Comparison of ENCODE assay signal across 8 cellular contexts in genomic region chr2:69830906-69831241, GRCh38. TPM values are rescaled to one million over a fixed set of nuclear protein-coding genes. Genes with fewer than 3 reads are reported as not detected.
DNase-seq lines count a peak whose midpoint lies in the region; ATAC-seq and TF ChIP-seq lines count a peak whose summit lies in the region.
"Not testable (repeated sequence)": the region's sequence is repeated elsewhere in the genome, so short reads cannot be mapped to it uniquely, and the experiment has no call there.

No MANE protein-coding gene starts in this region.

- H2BK120ac ChIP-seq in H9 (ENCODE audit: low read depth, low read length, poor library complexity, severe bottlenecking): not testable (repeated sequence)

- BruUV-seq in A673 (replicated peaks; lab: Mats Ljungman, UMichigan): not testable (repeated sequence)
- TSS peak; percentile 32 for BruUV-seq in PC-9 (replicated peaks; lab: Mats Ljungman, UMichigan)

- not testable (repeated sequence) for H3K9me3 Mint-ChIP-seq in H9; activated T-cell treated with anti-CD3 and anti-CD28 coated beads, Interleukin-2, amount 50 U/mL, for 72 hours

- H3K79me2 ChIP-seq in H9 (ENCODE audit: insufficient read depth, low read length): not testable (repeated sequence)
- H3K79me2 ChIP-seq in PC-9 (ENCODE audit: low read depth): peaks cover 49% of the 10 kb centered on the region

- H2BK12ac ChIP-seq in H9 (ENCODE audit: insufficient read length, low read depth, low read length): not testable (repeated sequence)

- H4K8ac ChIP-seq in H9 (replicated peaks; ENCODE audit: insufficient read length, low read depth, low read length): not testable (repeated sequence)

- not testable (repeated sequence) for H2AK5ac ChIP-seq in H9 (ENCODE audit: insufficient read length, low read length)

- not testable (repeated sequence) for H2BK15ac ChIP-seq in H9 (ENCODE audit: low read depth, low read length)

- DNase-seq in A673 (ENCODE audit: low spot score); H9; PC-9; activated T-cell treated with anti-CD3 and anti-CD28 coated beads, Interleukin-2, amount 50 U/mL, for 72 hours; colonic mucosa; cardiac muscle cell (ENCODE audit: low read depth in 1 of 2, low spot score in 1 of 2): not testable (repeated sequence)

- POLR2A ChIA-PET in A673 (lab: Charles Lee; ENCODE audit: low non-redundant PET): not testable (repeated sequence)
- POLR2A ChIA-PET in PC-9 (lab: Charles Lee; ENCODE audit: unreplicated experiment): interaction anchor here (0.6 kb wide), 1 partner anchor 106 kb away, joined by 6 read pairs; no protein-coding TSS in a partner anchor

- not testable (repeated sequence) for H3K4me1 ChIP-seq in A673 (ENCODE audit: insufficient read depth, low read length, poor library complexity, severe bottlenecking); H9 (ENCODE audit: insufficient read depth, low read length); colonic mucosa; skeletal muscle satellite cell (ENCODE audit: control insufficient read depth, insufficient read depth, low read length)
- H3K4me1 ChIP-seq in PC-9 (replicated peaks; ENCODE audit: insufficient read depth) (peaks cover 22% of the 10 kb centered on the region), cardiac muscle cell (ENCODE audit: low read depth) (peaks cover 18% of the 10 kb centered on the region), muscle layer of duodenum (ENCODE audit: control insufficient read depth in 1 of 2, insufficient read depth in 2 of 2, low read length in 2 of 2) (peaks cover 0 to 19% of the 10 kb centered on the region in 2 donors)

- not testable (repeated sequence) for H3K79me1 ChIP-seq in H9 (ENCODE audit: insufficient read depth, low read depth, low read length, poor library complexity, severe bottlenecking)

- H2AFZ ChIP-seq in H9 (ENCODE audit: low read length); PC-9: not testable (repeated sequence)

- H4K91ac ChIP-seq in H9 (ENCODE audit: insufficient read length, low read depth, low read length): not testable (repeated sequence)

- peaks cover 19 to 22% of the 10 kb centered on the region in 2 experiments for H3K4me1 Mint-ChIP-seq in H9
- H3K4me1 Mint-ChIP-seq in activated T-cell treated with anti-CD3 and anti-CD28 coated beads, Interleukin-2, amount 50 U/mL, for 72 hours (ENCODE audit: low read depth): peaks cover 75% of the 10 kb centered on the region

- WGBS in H9 (ENCODE audit: extremely low coverage, insufficient read length, low lambda C conversion rate): no CpG with 5 or more reads among the region's 13 CpGs

- H3T11ph ChIP-seq in H9 (ENCODE audit: low read length): not testable (repeated sequence)

- H3K27me3 ChIP-seq in A673 (replicated peaks; ENCODE audit: insufficient read depth, low read depth, low read length, poor library complexity); H9 (ENCODE audit: insufficient read depth, low read length); PC-9 (ENCODE audit: insufficient read depth, low read depth); colonic mucosa; cardiac muscle cell; muscle layer of duodenum (ENCODE audit: low read depth, low read length); skeletal muscle satellite cell (ENCODE audit: control insufficient read depth, insufficient read depth, low read length): not testable (repeated sequence)

- not testable (repeated sequence) for H4K20me1 ChIP-seq in H9 (ENCODE audit: control insufficient read depth, insufficient read depth, insufficient read length); PC-9 (ENCODE audit: insufficient read depth)

- H3F3A ChIP-seq in PC-9 (ENCODE audit: insufficient read depth, low read depth): peaks cover 18% of the 10 kb centered on the region; the same call in 1 of the 2 replicates

- H3K27ac Mint-ChIP-seq in H9: not testable (repeated sequence)
- peak overlapping the region; percentile 87 for H3K27ac Mint-ChIP-seq in activated T-cell treated with anti-CD3 and anti-CD28 coated beads, Interleukin-2, amount 50 U/mL, for 72 hours

- not testable (repeated sequence) for H3K23me2 ChIP-seq in H9 (ENCODE audit: insufficient read length, low read depth, low read length, poor library complexity, severe bottlenecking)

- H3K23ac ChIP-seq in H9 (ENCODE audit: insufficient read length, low read depth, low read length): not testable (repeated sequence)

- H3K14ac ChIP-seq in H9 (ENCODE audit: insufficient read depth, low read length): not testable (repeated sequence)

- H3K36me3 ChIP-seq in A673 (ENCODE audit: insufficient read depth, low read length, poor library complexity, severe bottlenecking); PC-9 (ENCODE audit: low read depth); colonic mucosa; cardiac muscle cell; muscle layer of duodenum (ENCODE audit: control insufficient read depth in 1 of 2, insufficient read depth in 2 of 2, low read length in 2 of 2); skeletal muscle satellite cell (ENCODE audit: insufficient read depth, low read length): not testable (repeated sequence)

- not testable (repeated sequence) for H2BK20ac ChIP-seq in H9 (ENCODE audit: low read depth, low read length, poor library complexity, severe bottlenecking)

- not testable (repeated sequence) for TF ChIP-seq CTCF in A673 (conservative IDR thresholded peaks at IDR 0.05; ENCODE audit: low read depth, low read length); H9 (conservative IDR thresholded peaks at IDR 0.05); PC-9 (conservative IDR thresholded peaks at IDR 0.05); colonic mucosa (IDR thresholded peaks at IDR 0.05); cardiac muscle cell (IDR thresholded peaks at IDR 0.05; ENCODE audit: low read depth, low read length)

- intact Hi-C loops in A673 (cut with micrococcal nuclease; ENCODE audit: unreplicated experiment); PC-9 (cut with micrococcal nuclease; ENCODE audit: unreplicated experiment); colonic mucosa (cut with DNase I): not testable (repeated sequence)

- not testable (repeated sequence) for H3K27ac ChIP-seq in A673 (ENCODE audit: low read depth, low read length, poor library complexity, severe bottlenecking); H9 (ENCODE audit: insufficient read length, low read depth, low read length); PC-9; colonic mucosa; muscle layer of duodenum (ENCODE audit: low read length)
- peak overlapping the region; percentile 98 for H3K27ac ChIP-seq in cardiac muscle cell

- H3K36me3 Mint-ChIP-seq in H9 (ENCODE audit: insufficient read depth in 1 of 3, low read depth in 3 of 3): peaks cover 2 to 20% (median 12%) of the 10 kb centered on the region in 3 experiments; a peak in 4 of 7 replicates
- peaks cover 7 to 18% of the 10 kb centered on the region in 2 donors for H3K36me3 Mint-ChIP-seq in activated T-cell treated with anti-CD3 and anti-CD28 coated beads, Interleukin-2, amount 50 U/mL, for 72 hours (ENCODE audit: insufficient read depth in 2 of 2)

- not testable (repeated sequence) for ATAC-seq in activated T-cell treated with anti-CD3 and anti-CD28 coated beads, Interleukin-2, amount 50 U/mL, for 72 hours (replicated peaks in 1 of 2)

- H3K4me3 Mint-ChIP-seq in H9: peak overlapping the region; percentile 92 to 93
- peak overlapping the region; percentile 96 to 98 for H3K4me3 Mint-ChIP-seq in activated T-cell treated with anti-CD3 and anti-CD28 coated beads, Interleukin-2, amount 50 U/mL, for 72 hours

- H3K4me3 ChIP-seq in A673 (ENCODE audit: low read depth, low read length, poor library complexity, severe bottlenecking) (peak overlapping the region; percentile 90), PC-9 (peak overlapping the region; percentile 82; the same call in 1 of the 2 replicates), colonic mucosa (peak overlapping the region; percentile 94), cardiac muscle cell (peak overlapping the region; percentile 92), muscle layer of duodenum (ENCODE audit: low read depth in 1 of 2, low read length in 2 of 2) (peak overlapping the region; percentile 90 to 98), skeletal muscle satellite cell (ENCODE audit: low read length) (peak overlapping the region; percentile 85)

- not testable (repeated sequence) for H3K9ac ChIP-seq in H9 (ENCODE audit: extremely low read depth, insufficient read length, low read length)
- H3K9ac ChIP-seq in colonic mucosa (ENCODE audit: low read depth in 2 of 2, low read length in 2 of 2): peak overlapping the region in 1 of 2 donors; percentile 94
- H3K9ac ChIP-seq in skeletal muscle satellite cell (ENCODE audit: low read depth, low read length): peak overlapping the region; percentile 86

- H3K56ac ChIP-seq in H9 (ENCODE audit: insufficient read length, low read depth, low read length): not testable (repeated sequence)

- not testable (repeated sequence) for H3K4ac ChIP-seq in H9 (ENCODE audit: low read depth, low read length)

- H3K4me2 ChIP-seq in H9 (ENCODE audit: insufficient read depth, insufficient read length, low read length) (peak overlapping the region; percentile 61), PC-9 (peak overlapping the region; percentile 85), skeletal muscle satellite cell (ENCODE audit: low read length) (peak overlapping the region; percentile 90)

- not testable (repeated sequence) for H3K9me3 ChIP-seq in A673 (ENCODE audit: low read depth, low read length, poor library complexity, severe bottlenecking); H9 (ENCODE audit: control insufficient read depth, low read depth, low read length); PC-9 (ENCODE audit: insufficient read depth, low read depth); colonic mucosa; cardiac muscle cell (ENCODE audit: low read depth); muscle layer of duodenum (ENCODE audit: control insufficient read depth in 1 of 2, low read length in 2 of 2); skeletal muscle satellite cell (replicated peaks; ENCODE audit: low read length)

- not testable (repeated sequence) for H3K9me2 ChIP-seq in PC-9 (ENCODE audit: insufficient read depth)

- H3K18ac ChIP-seq in H9 (ENCODE audit: insufficient read length, low read depth, low read length): not testable (repeated sequence)

- H3K27me3 Mint-ChIP-seq in H9 (ENCODE audit: low read depth); activated T-cell treated with anti-CD3 and anti-CD28 coated beads, Interleukin-2, amount 50 U/mL, for 72 hours (ENCODE audit: low read depth): not testable (repeated sequence)

- H4K5ac ChIP-seq in H9 (ENCODE audit: insufficient read length, low read depth, low read length): not testable (repeated sequence)

- CTCF ChIA-PET in A673 (lab: Charles Lee); PC-9 (lab: Charles Lee): not testable (repeated sequence)

- not testable (repeated sequence) for H2BK5ac ChIP-seq in H9 (ENCODE audit: insufficient read length, low read length)

RNA-seq across cellular contexts. Expression of gene GMCL1, which starts 1.4 kb away (rescaled TPM):
- total RNA-seq in A673 (2021): 20.8 and 24.1 TPM in 2 replicates
- total RNA-seq in H9 (2021): 18.6 and 20.6 TPM in 2 replicates
- 15.1 and 17.4 TPM in 2 replicates for total RNA-seq in PC-9 (2021)
- 10 to 100 TPM; 23.7 to 25.4 TPM for total RNA-seq in activated T-cell treated with anti-CD3 and anti-CD28 coated beads, Interleukin-2, amount 50 U/mL, for 72 hours
- total RNA-seq in colonic mucosa: 10 to 100 TPM; 20.3 to 20.4 TPM
- total RNA-seq in cardiac muscle cell: 20.6 and 46.5 TPM in 2 replicates
- polyA plus RNA-seq in cardiac muscle cell: 13.2 and 22.8 TPM in 2 replicates
- total RNA-seq in skeletal muscle satellite cell (2012; rRNA removed): 3.8 and 3.9 TPM in 2 replicates
